15 cellular contexts compared by ENCODE assay signal in genomic region chr11:95911369-95911759, GRCh38. TPM values are rescaled to one million over a fixed set of nuclear protein-coding genes. Genes with fewer than 3 reads are reported as not detected.
DNase-seq lines count a peak whose midpoint lies in the region; ATAC-seq lines count a peak whose summit lies in the region.
"Had no signal": no experiment of that assay in that cellular context is flagged by ENCODE, and none has a peak within 500 bp of the region (broad histone marks: within the 10 kb centered on the region; RNA-seq: fewer than 3 reads in every experiment).

No MANE protein-coding gene starts in this region.

- CTCF ChIA-PET in activated CD4-positive, alpha-beta T cell treated with anti-CD3 and anti-CD28 coated beads, Interleukin-2, amount 10 ng/mL, durations not matched to agents 7 days and 5 days (lab: Charles Lee): interaction anchor here (0.6 to 1.9 kb wide), 2 partner anchors 18 to 357 kb away, joined by 3 read pairs; no protein-coding TSS in a partner anchor

- no peak for ATAC-seq in GM19452 (IDR thresholded peaks at IDR 0.05; ENCODE audit: unreplicated experiment)

- POLR2A ChIA-PET in activated CD4-positive, alpha-beta T cell treated with anti-CD3 and anti-CD28 coated beads, Interleukin-2, amount 10 ng/mL, durations not matched to agents 7 days and 5 days (lab: Charles Lee): no interaction called here

- H3K27ac ChIP-seq in angular gyrus (ENCODE audit: low read depth, low read length) (peak overlapping the region; percentile 82), cingulate gyrus (ENCODE audit: low read depth, low read length) (peak overlapping the region; percentile 73), trophoblast cell (ENCODE audit: low read depth, low read length) (no peak overlapping the region)
- H3K27ac ChIP-seq: GM23248 had no signal

- no peak overlapping the region for H4K12ac ChIP-seq in trophoblast cell (ENCODE audit: low read depth, low read length)

- no peak overlapping the region for H2BK120ac ChIP-seq in trophoblast cell (ENCODE audit: insufficient read depth, low read length, poor library complexity)

- no CpG with 5 or more reads among the region's 3 CpGs for WGBS in trophoblast cell (ENCODE audit: extremely low coverage, insufficient coverage, insufficient read length)

- H4K91ac ChIP-seq in trophoblast cell (ENCODE audit: low read depth, low read length): no peak overlapping the region

- no peak overlapping the region for H3K4me3 ChIP-seq in trophoblast cell (ENCODE audit: low read depth, low read length)
- H3K4me3 ChIP-seq: GM23248, HAP-1 had no signal

- H3K9me3 ChIP-seq in trophoblast cell (ENCODE audit: insufficient read depth, low read depth, low read length): no peaks in the 10 kb centered on the region
- H3K9me3 ChIP-seq: BE2C, HAP-1 had no signal

- H3K9ac ChIP-seq in trophoblast cell (ENCODE audit: low read length): no peak overlapping the region
- H3K9ac ChIP-seq: GM23248 had no signal

- no peak overlapping the region for H3K4ac ChIP-seq in trophoblast cell (ENCODE audit: low read depth, low read length)

- no peak overlapping the region for H3K18ac ChIP-seq in trophoblast cell (ENCODE audit: low read length)

- peak; percentile 50 for DNase-seq in medulla oblongata (ENCODE audit: extremely low spot score)
- DNase-seq in pons (ENCODE audit: low spot score): peak; percentile 60
- no peak for DNase-seq in trophoblast cell
- no peak for DNase-seq in activated CD4-positive, alpha-beta T cell treated with anti-CD3 and anti-CD28 coated beads, Interleukin-2, amount 10 ng/mL, durations not matched to agents 7 days and 5 days
- no peak for DNase-seq in NCI-H774 (lab: John Stamatoyannopoulos, UW)
- DNase-seq: ACHN; BE2C; CD4-positive, CD25-positive, alpha-beta regulatory T cell; CD8-positive, alpha-beta memory T cell; COR-L47; GM23248 had no signal

- no peaks in the 10 kb centered on the region for H3K36me3 Mint-ChIP-seq in activated CD4-positive, alpha-beta T cell treated with anti-CD3 and anti-CD28 coated beads, Interleukin-2, amount 10 ng/mL, durations not matched to agents 7 days and 5 days (ENCODE audit: low read depth)

- no peak overlapping the region for H2BK12ac ChIP-seq in trophoblast cell (ENCODE audit: low read length)

- no peak overlapping the region for H3K14ac ChIP-seq in trophoblast cell (ENCODE audit: low read length)

- no peak overlapping the region for H2AK5ac ChIP-seq in trophoblast cell (ENCODE audit: low read length)

- H3K4me1 ChIP-seq in trophoblast cell (ENCODE audit: control insufficient read depth in 1 of 2, insufficient read depth in 2 of 2, low read length in 2 of 2): no peaks in the 10 kb centered on the region
- H3K4me1 ChIP-seq: BE2C, HAP-1 had no signal

- no peaks in the 10 kb centered on the region for H3K27me3 Mint-ChIP-seq in activated CD4-positive, alpha-beta T cell treated with anti-CD3 and anti-CD28 coated beads, Interleukin-2, amount 10 ng/mL, durations not matched to agents 7 days and 5 days
- H3K27me3 Mint-ChIP-seq: CD4-positive, CD25-positive, alpha-beta regulatory T cell; CD8-positive, alpha-beta memory T cell had no signal

- H3K27ac Mint-ChIP-seq in activated CD4-positive, alpha-beta T cell treated with anti-CD3 and anti-CD28 coated beads, Interleukin-2, amount 10 ng/mL, durations not matched to agents 7 days and 5 days: no peak overlapping the region

- H3K27me3 ChIP-seq in trophoblast cell (ENCODE audit: insufficient read depth, low read length): no peaks in the 10 kb centered on the region
- H3K27me3 ChIP-seq: BE2C had no signal

- no peaks in the 10 kb centered on the region for H3K79me2 ChIP-seq in trophoblast cell (ENCODE audit: control insufficient read depth, insufficient read depth, low read length, poor library complexity)

- H3K23ac ChIP-seq in trophoblast cell (ENCODE audit: low read length): no peak overlapping the region

- H3K79me1 ChIP-seq in trophoblast cell (ENCODE audit: low read length): no peaks in the 10 kb centered on the region

- no peak overlapping the region for H3K4me3 Mint-ChIP-seq in activated CD4-positive, alpha-beta T cell treated with anti-CD3 and anti-CD28 coated beads, Interleukin-2, amount 10 ng/mL, durations not matched to agents 7 days and 5 days
- H3K4me3 Mint-ChIP-seq: CD4-positive, CD25-positive, alpha-beta regulatory T cell; CD8-positive, alpha-beta memory T cell had no signal

- no peaks in the 10 kb centered on the region for H3K9me3 Mint-ChIP-seq in activated CD4-positive, alpha-beta T cell treated with anti-CD3 and anti-CD28 coated beads, Interleukin-2, amount 10 ng/mL, durations not matched to agents 7 days and 5 days
- H3K9me3 Mint-ChIP-seq: CD8-positive, alpha-beta memory T cell had no signal

- H2AFZ ChIP-seq in trophoblast cell (ENCODE audit: insufficient read depth, low read length, poor library complexity): no peak overlapping the region
- H2AFZ ChIP-seq: GM23248 had no signal

- peaks cover 3% of the 10 kb centered on the region for H3K4me1 Mint-ChIP-seq in activated CD4-positive, alpha-beta T cell treated with anti-CD3 and anti-CD28 coated beads, Interleukin-2, amount 10 ng/mL, durations not matched to agents 7 days and 5 days

- no peak overlapping the region for H2BK5ac ChIP-seq in trophoblast cell (ENCODE audit: low read depth, low read length, poor library complexity)

- H3K36me3 ChIP-seq in trophoblast cell (ENCODE audit: control insufficient read depth in 1 of 2, insufficient read depth in 2 of 2, low read length in 2 of 2): no peaks in the 10 kb centered on the region
- H3K36me3 ChIP-seq: BE2C, HAP-1 had no signal

- no peak overlapping the region for H3K4me2 ChIP-seq in trophoblast cell (ENCODE audit: low read length)

- no peak overlapping the region for H4K8ac ChIP-seq in trophoblast cell (ENCODE audit: low read depth, low read length)

RNA-seq across cellular contexts. Expression of gene MTMR2, which starts 12.5 kb away (rescaled TPM):
- 34.4 and 36.3 TPM in 2 replicates for polyA plus RNA-seq in trophoblast cell (2013)
- 10 to 100 TPM; 13.5 to 15.2 TPM for total RNA-seq in activated CD4-positive, alpha-beta T cell treated with anti-CD3 and anti-CD28 coated beads, Interleukin-2, amount 10 ng/mL, durations not matched to agents 7 days and 5 days

Comparison
In these comparisons a context has a peak if more than half of its experiments do, and no peak if none do; other contexts are left out.
1. DNase-seq: peak in medulla oblongata (single experiment) and pons (single experiment); none in trophoblast cell (0 of 2), activated CD4-positive, alpha-beta T cell treated with anti-CD3 and anti-CD28 coated beads, Interleukin-2, amount 10 ng/mL, durations not matched to agents 7 days and 5 days (single experiment) and NCI-H774 (single experiment).